In the genomic region with DNA sequence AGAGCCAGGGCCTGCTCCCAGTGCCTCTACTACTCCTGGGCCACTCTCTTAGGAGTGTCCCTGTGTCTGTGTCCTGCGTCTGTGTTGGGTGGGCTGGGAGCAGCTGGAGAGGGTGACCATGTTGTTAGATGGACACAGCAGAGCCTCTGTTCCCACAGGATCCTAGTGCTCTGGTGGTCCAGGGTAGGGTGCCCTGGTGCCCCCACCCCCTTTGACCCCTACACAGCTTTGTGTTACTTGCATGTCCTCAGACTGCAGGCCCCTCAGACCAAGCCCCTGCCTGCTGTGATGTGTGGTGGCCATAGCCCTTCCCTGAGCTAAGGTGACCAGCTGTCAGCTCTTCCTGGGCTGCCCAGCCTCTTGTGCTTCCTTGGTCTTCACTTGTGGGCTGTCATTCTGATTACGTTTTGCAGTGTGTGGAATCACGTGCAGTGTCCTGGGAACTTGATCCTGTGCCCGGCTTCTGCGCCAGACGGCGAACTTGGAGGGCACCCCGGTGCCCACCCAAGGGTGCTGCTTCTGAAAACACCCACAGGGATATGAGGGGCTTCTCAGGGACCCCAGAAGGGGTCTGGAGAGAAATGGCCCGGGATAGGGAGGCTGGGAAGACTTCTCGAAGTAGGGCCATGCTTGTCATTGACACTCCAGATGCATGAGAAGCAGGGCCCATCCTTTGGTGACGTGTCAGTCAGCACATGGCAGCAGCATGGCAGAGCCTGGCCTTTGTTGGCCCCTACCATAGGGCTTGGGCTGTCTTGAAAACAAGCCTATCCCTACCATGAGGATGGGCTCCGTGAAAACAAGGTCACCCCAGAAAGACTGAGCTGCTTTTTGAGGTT, we compare ENCODE assay signal across 8 cellular contexts. TPM values are rescaled to one million over a fixed set of nuclear protein-coding genes. Genes with fewer than 3 reads are reported as not detected.
DNase-seq lines count a peak whose midpoint lies in the region; ATAC-seq, FAIRE-seq and TF ChIP-seq lines count a peak whose summit lies in the region.

No MANE protein-coding gene starts in this region.

- H3K27ac Mint-ChIP-seq in activated naive CD4-positive, alpha-beta T cell treated with anti-CD3 and anti-CD28 coated beads, Interleukin-2, amount 10 ng/mL, durations not matched to agents 7 days and 5 days: peak overlapping the region; percentile 65
- peak overlapping the region in 4 of 5 experiments; percentile 84 to 96 (median 86) for H3K27ac Mint-ChIP-seq in brain
- peak overlapping the region; percentile 76 for H3K27ac Mint-ChIP-seq in memory B cell

- H3K27ac ChIP-seq in upper lobe of left lung: peak overlapping the region; percentile 84 to 94 (median 90)

- TF ChIP-seq POLR2A in upper lobe of left lung (IDR thresholded peaks at IDR 0.05): no peak

- TF ChIP-seq CTCF in brain (conservative IDR thresholded peaks at IDR 0.05): no peak
- TF ChIP-seq CTCF in upper lobe of left lung (IDR thresholded peaks at IDR 0.05): no peak

- no peak for ATAC-seq in memory B cell (ENCODE audit: low read depth)
- no peak for ATAC-seq in upper lobe of left lung (ENCODE audit: low FRiP score in 2 of 2)
- ATAC-seq in HG03378 (IDR thresholded peaks at IDR 0.05; ENCODE audit: unreplicated experiment): no peak

- H3K4me3 ChIP-seq in upper lobe of left lung: peak overlapping the region in 3 of 4 donors; percentile 70 to 94 (median 89)

- 84% methylated on average over 11 to 12 of the region's 12 CpGs for WGBS in upper lobe of left lung, 2 donors

- H3K4me1 Mint-ChIP-seq in activated naive CD4-positive, alpha-beta T cell treated with anti-CD3 and anti-CD28 coated beads, Interleukin-2, amount 10 ng/mL, durations not matched to agents 7 days and 5 days: peaks cover 36% of the 10 kb centered on the region
- peaks cover 38% of the 10 kb centered on the region for H3K4me1 Mint-ChIP-seq in brain
- H3K4me1 Mint-ChIP-seq in memory B cell: peaks cover 34% of the 10 kb centered on the region

- H3K36me3 Mint-ChIP-seq in activated naive CD4-positive, alpha-beta T cell treated with anti-CD3 and anti-CD28 coated beads, Interleukin-2, amount 10 ng/mL, durations not matched to agents 7 days and 5 days: peaks cover 7% of the 10 kb centered on the region
- H3K36me3 Mint-ChIP-seq in brain: no peaks in the 10 kb centered on the region
- H3K36me3 Mint-ChIP-seq in memory B cell: peaks cover 6% of the 10 kb centered on the region

- FAIRE-seq in frontal cortex (lab: Jason Lieb, UNC): no peak

- CTCF ChIA-PET in activated naive CD4-positive, alpha-beta T cell treated with anti-CD3 and anti-CD28 coated beads, Interleukin-2, amount 10 ng/mL, durations not matched to agents 7 days and 5 days (lab: Charles Lee): no interaction called here

- TF ChIP-seq EP300 in upper lobe of left lung (IDR thresholded peaks at IDR 0.05): no peak

- peaks cover 0 to 3% (median 0%) of the 10 kb centered on the region in 4 donors for H3K36me3 ChIP-seq in upper lobe of left lung

- no peaks in the 10 kb centered on the region for H3K27me3 ChIP-seq in upper lobe of left lung

- H3K4me3 Mint-ChIP-seq in activated naive CD4-positive, alpha-beta T cell treated with anti-CD3 and anti-CD28 coated beads, Interleukin-2, amount 10 ng/mL, durations not matched to agents 7 days and 5 days: peak overlapping the region; percentile 90
- peak overlapping the region; percentile 86 to 96 (median 92) for H3K4me3 Mint-ChIP-seq in brain
- peak overlapping the region; percentile 90 for H3K4me3 Mint-ChIP-seq in memory B cell

- H3K27me3 Mint-ChIP-seq in activated naive CD4-positive, alpha-beta T cell treated with anti-CD3 and anti-CD28 coated beads, Interleukin-2, amount 10 ng/mL, durations not matched to agents 7 days and 5 days: peaks cover 24% of the 10 kb centered on the region
- H3K27me3 Mint-ChIP-seq in brain: peaks cover 24% of the 10 kb centered on the region
- H3K27me3 Mint-ChIP-seq in memory B cell: no peaks in the 10 kb centered on the region

- no peaks in the 10 kb centered on the region for H3K9me3 ChIP-seq in upper lobe of left lung

- H3K4me1 ChIP-seq in upper lobe of left lung: peaks cover 15 to 44% (median 25%) of the 10 kb centered on the region in 4 donors

- H3K9me3 Mint-ChIP-seq in activated naive CD4-positive, alpha-beta T cell treated with anti-CD3 and anti-CD28 coated beads, Interleukin-2, amount 10 ng/mL, durations not matched to agents 7 days and 5 days: no peaks in the 10 kb centered on the region
- peaks cover 0 to 4% (median 0%) of the 10 kb centered on the region in 5 experiments for H3K9me3 Mint-ChIP-seq in brain
- no peaks in the 10 kb centered on the region for H3K9me3 Mint-ChIP-seq in memory B cell

- no peak for DNase-seq in activated naive CD4-positive, alpha-beta T cell treated with anti-CD3 and anti-CD28 coated beads, Interleukin-2, amount 10 ng/mL, durations not matched to agents 7 days and 5 days
- no peak for DNase-seq in activated naive CD4-positive, alpha-beta T cell treated with Interleukin-2 at 50 U/mL for 16 hours
- DNase-seq in memory B cell (ENCODE audit: low spot score in 2 of 2) (no peak), upper lobe of left lung (no peak), frontal cortex (ENCODE audit: low spot score in 2 of 2) (no peak), NCI-H82 (lab: John Stamatoyannopoulos, UW) (no peak)

RNA-seq across cellular contexts. Expression of a gene that starts 1.5 kb away (rescaled TPM):
- 22.2 TPM for polyA plus RNA-seq in brain (ENCODE audit: insufficient read depth, low read depth, low replicate concordance)
- 10 to 100 TPM; 33.9 to 94.3 (median 55.0) TPM for total RNA-seq in upper lobe of left lung
- 8.2 TPM for total RNA-seq in frontal cortex

RNA-seq across cellular contexts. Expression of a gene that starts 5.8 kb away (rescaled TPM):
- polyA plus RNA-seq in brain (ENCODE audit: insufficient read depth, low read depth, low replicate concordance): 43.9 TPM
- 10 to 100 TPM; 18.5 to 54.5 (median 22.8) TPM for total RNA-seq in upper lobe of left lung
- total RNA-seq in frontal cortex: 52.6 TPM

RNA-seq across cellular contexts. Expression of a gene that starts 57.6 kb away (rescaled TPM):
- polyA plus RNA-seq in brain (ENCODE audit: insufficient read depth, low read depth, low replicate concordance): 18.9 TPM
- 10 to 100 TPM; 27.7 to 95.3 (median 33.1) TPM for total RNA-seq in upper lobe of left lung
- total RNA-seq in frontal cortex: 42.8 TPM
